11 cellular contexts compared by ENCODE assay signal in the genomic region with DNA sequence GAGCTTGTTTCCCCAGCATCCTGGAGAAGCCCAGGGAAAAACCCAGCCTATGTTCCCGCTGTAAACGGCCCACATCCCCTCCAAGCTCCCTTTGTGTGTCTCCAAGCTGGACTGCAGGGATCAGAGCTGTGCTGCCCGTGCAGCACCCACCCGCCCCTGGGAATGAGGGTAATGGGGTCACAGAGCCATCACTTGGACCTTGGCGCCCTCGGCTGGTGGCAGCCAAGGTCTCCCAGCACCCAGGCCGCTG. TPM values are rescaled to one million over a fixed set of nuclear protein-coding genes. Genes with fewer than 3 reads are reported as not detected.
DNase-seq lines count a peak whose midpoint lies in the region; ATAC-seq and TF ChIP-seq lines count a peak whose summit lies in the region.
"Had no signal": no experiment of that assay in that cellular context is flagged by ENCODE, and none has a peak within 500 bp of the region (broad histone marks: within the 10 kb centered on the region; RNA-seq: fewer than 3 reads in every experiment).

No MANE protein-coding gene starts in this region.

- H3K4me1 ChIP-seq in thyroid gland: peaks cover 0 to 4% of the 10 kb centered on the region in 2 donors

- WGBS in thyroid gland, 2 donors: 72% methylated on average over 5 of the region's 7 CpGs; no CpG with 5 or more reads in 1 of the 2 donors

- H3K4me3 ChIP-seq in thyroid gland (replicated peaks in 1 of 3): no peak overlapping the region

- no peak for TF ChIP-seq POLR2A in thyroid gland (IDR thresholded peaks at IDR 0.05)

- DNase-seq in activated T-cell treated with anti-CD3 and anti-CD28 coated beads, Interleukin-2, amount 50 U/mL, for 4 hours: no peak
- DNase-seq in activated T-cell treated with anti-CD3 and anti-CD28 coated beads for 4 hours (no peak), WTC11 (ENCODE audit: low spot score) (peak; percentile 44), thyroid gland (no peak), activated gamma-delta T cell (lab: John Stamatoyannopoulos, UW) (no peak)
- DNase-seq: kidney glomerular epithelial cell had no signal

- H3K36me3 Mint-ChIP-seq in activated T-cell treated with anti-CD3 and anti-CD28 coated beads, Interleukin-2, amount 50 U/mL, for 4 hours (ENCODE audit: insufficient read depth): peaks cover 1% of the 10 kb centered on the region
- H3K36me3 Mint-ChIP-seq in WTC11: no peaks in the 10 kb centered on the region

- no peak for ATAC-seq in activated T-cell treated with anti-CD3 and anti-CD28 coated beads, Interleukin-2, amount 50 U/mL, for 4 hours
- ATAC-seq in WTC11 (peak; percentile 42), HG03439 (IDR thresholded peaks at IDR 0.05; ENCODE audit: unreplicated experiment) (no peak), HG02885 (IDR thresholded peaks at IDR 0.05; ENCODE audit: poor library complexity, unreplicated experiment) (no peak)

- H3K4me3 Mint-ChIP-seq in activated T-cell treated with anti-CD3 and anti-CD28 coated beads, Interleukin-2, amount 50 U/mL, for 4 hours: peak overlapping the region; percentile 96
- H3K4me3 Mint-ChIP-seq in WTC11: no peak overlapping the region

- peaks cover 35% of the 10 kb centered on the region for H3K4me1 Mint-ChIP-seq in activated T-cell treated with anti-CD3 and anti-CD28 coated beads, Interleukin-2, amount 50 U/mL, for 4 hours (ENCODE audit: low read depth)
- H3K4me1 Mint-ChIP-seq in WTC11: peaks cover 17% of the 10 kb centered on the region

- H3K27me3 Mint-ChIP-seq in activated T-cell treated with anti-CD3 and anti-CD28 coated beads, Interleukin-2, amount 50 U/mL, for 4 hours (ENCODE audit: low read depth): no peaks in the 10 kb centered on the region
- H3K27me3 Mint-ChIP-seq in WTC11 (ENCODE audit: low read depth): peaks cover 2% of the 10 kb centered on the region

- H3K36me3 ChIP-seq in thyroid gland: no peaks in the 10 kb centered on the region

- no peaks in the 10 kb centered on the region for H3K9me3 Mint-ChIP-seq in activated T-cell treated with anti-CD3 and anti-CD28 coated beads, Interleukin-2, amount 50 U/mL, for 4 hours
- no peaks in the 10 kb centered on the region for H3K9me3 Mint-ChIP-seq in WTC11

- CTCF ChIA-PET in WTC11 (lab: Charles Lee): interaction anchor here (0.7 to 3.6 kb wide), 10 partner anchors 8 to 206 kb away, joined by 3 to 19 read pairs (median 6); a partner anchor contains a TSS

- no peaks in the 10 kb centered on the region for H3K9me3 ChIP-seq in thyroid gland

- intact Hi-C loops in thyroid gland (cut with DNase I): no loop called here

- no peak for TF ChIP-seq CTCF in WTC11 (IDR thresholded peaks at IDR 0.05)
- no peak for TF ChIP-seq CTCF in thyroid gland (IDR thresholded peaks at IDR 0.05)

- H3K27me3 ChIP-seq in layer of hippocampus (ENCODE audit: control insufficient read depth, insufficient read depth, low read length): no peaks in the 10 kb centered on the region
- H3K27me3 ChIP-seq in thyroid gland: no peaks in the 10 kb centered on the region

- no peak overlapping the region for H3K27ac Mint-ChIP-seq in WTC11

- POLR2A ChIA-PET in WTC11 (lab: Charles Lee): no interaction called here

- H3K27ac ChIP-seq in layer of hippocampus (ENCODE audit: low read depth, low read length): peak overlapping the region; percentile 78
- H3K27ac ChIP-seq in thyroid gland: peak overlapping the region in 2 of 3 donors; percentile 58 to 74

TF ChIP-seq in WTC11, 78 proteins besides CTCF, POLR2A, EP300 and RAD21 (continues in another document):
- TF ChIP-seq ZNF232 (CRISPR knock-in tag; IDR thresholded peaks at IDR 0.05) (no peak), RORB (CRISPR knock-in tag; IDR thresholded peaks at IDR 0.05) (no peak)
- TF ChIP-seq, protein P1, sequence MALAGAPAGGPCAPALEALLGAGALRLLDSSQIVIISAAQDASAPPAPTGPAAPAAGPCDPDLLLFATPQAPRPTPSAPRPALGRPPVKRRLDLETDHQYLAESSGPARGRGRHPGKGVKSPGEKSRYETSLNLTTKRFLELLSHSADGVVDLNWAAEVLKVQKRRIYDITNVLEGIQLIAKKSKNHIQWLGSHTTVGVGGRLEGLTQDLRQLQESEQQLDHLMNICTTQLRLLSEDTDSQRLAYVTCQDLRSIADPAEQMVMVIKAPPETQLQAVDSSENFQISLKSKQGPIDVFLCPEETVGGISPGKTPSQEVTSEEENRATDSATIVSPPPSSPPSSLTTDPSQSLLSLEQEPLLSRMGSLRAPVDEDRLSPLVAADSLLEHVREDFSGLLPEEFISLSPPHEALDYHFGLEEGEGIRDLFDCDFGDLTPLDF (CRISPR knock-in tag; IDR thresholded peaks at IDR 0.05): no peak
- TF ChIP-seq, protein P2, sequence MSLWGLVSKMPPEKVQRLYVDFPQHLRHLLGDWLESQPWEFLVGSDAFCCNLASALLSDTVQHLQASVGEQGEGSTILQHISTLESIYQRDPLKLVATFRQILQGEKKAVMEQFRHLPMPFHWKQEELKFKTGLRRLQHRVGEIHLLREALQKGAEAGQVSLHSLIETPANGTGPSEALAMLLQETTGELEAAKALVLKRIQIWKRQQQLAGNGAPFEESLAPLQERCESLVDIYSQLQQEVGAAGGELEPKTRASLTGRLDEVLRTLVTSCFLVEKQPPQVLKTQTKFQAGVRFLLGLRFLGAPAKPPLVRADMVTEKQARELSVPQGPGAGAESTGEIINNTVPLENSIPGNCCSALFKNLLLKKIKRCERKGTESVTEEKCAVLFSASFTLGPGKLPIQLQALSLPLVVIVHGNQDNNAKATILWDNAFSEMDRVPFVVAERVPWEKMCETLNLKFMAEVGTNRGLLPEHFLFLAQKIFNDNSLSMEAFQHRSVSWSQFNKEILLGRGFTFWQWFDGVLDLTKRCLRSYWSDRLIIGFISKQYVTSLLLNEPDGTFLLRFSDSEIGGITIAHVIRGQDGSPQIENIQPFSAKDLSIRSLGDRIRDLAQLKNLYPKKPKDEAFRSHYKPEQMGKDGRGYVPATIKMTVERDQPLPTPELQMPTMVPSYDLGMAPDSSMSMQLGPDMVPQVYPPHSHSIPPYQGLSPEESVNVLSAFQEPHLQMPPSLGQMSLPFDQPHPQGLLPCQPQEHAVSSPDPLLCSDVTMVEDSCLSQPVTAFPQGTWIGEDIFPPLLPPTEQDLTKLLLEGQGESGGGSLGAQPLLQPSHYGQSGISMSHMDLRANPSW (CRISPR knock-in tag; conservative IDR thresholded peaks at IDR 0.05; ENCODE audit: low read depth): no peak
- TF ChIP-seq, protein P3, sequence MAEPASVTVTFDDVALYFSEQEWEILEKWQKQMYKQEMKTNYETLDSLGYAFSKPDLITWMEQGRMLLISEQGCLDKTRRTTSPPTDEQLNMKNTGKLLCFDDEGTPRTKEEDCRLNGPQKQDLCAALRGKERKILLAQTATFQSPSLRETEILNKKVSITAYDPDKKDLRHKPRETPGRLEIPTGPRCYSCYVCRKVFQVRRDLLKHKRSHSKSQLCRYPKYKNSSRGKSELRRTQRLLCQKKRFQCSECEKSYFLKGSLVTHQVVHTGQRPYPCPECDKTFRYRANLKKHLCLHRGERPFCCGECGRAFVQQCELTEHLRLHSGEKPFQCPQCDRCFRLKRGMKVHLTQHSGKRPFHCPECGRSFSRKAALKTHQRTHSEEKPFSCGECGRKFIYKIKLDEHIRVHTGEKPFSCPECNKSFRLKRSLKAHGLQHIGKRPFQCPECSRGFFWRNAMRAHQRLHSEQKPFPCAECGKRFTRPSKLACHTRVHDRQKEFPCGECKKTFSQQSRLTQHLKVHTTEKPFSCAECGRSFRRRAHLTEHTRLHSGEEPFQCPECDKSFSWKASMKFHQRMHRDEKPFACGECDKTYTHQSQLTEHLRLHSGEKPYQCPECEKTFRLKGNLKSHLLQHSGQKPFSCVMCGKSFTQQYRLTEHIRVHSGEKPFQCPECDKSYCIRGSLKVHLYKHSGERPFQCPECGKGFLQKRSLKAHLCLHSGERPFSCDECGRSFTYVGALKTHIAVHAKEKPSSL (CRISPR knock-in tag; conservative IDR thresholded peaks at IDR 0.05): no peak
- TF ChIP-seq, protein P4, sequence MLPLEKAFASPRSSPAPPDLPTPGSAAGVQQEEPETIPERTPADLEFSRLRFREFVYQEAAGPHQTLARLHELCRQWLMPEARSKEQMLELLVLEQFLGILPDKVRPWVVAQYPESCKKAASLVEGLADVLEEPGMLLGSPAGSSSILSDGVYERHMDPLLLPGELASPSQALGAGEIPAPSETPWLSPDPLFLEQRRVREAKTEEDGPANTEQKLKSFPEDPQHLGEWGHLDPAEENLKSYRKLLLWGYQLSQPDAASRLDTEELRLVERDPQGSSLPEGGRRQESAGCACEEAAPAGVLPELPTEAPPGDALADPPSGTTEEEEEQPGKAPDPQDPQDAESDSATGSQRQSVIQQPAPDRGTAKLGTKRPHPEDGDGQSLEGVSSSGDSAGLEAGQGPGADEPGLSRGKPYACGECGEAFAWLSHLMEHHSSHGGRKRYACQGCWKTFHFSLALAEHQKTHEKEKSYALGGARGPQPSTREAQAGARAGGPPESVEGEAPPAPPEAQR (CRISPR knock-in tag; IDR thresholded peaks at IDR 0.05): no peak

RNA-seq across cellular contexts. Expression of a gene that starts 0.7 kb away (rescaled TPM):
- 10 to 100 TPM; 31.2 to 35.5 (median 31.7) TPM for total RNA-seq in activated T-cell treated with anti-CD3 and anti-CD28 coated beads, Interleukin-2, amount 50 U/mL, for 4 hours
- total RNA-seq in WTC11 (2021): 17.2 to 23.7 TPM (median 22.3 TPM) in 3 replicates
- 10 to 100 TPM in 2 of 4 donors, 1 to 10 TPM in 2; 7.1 to 13.4 (median 10.5) TPM for total RNA-seq in thyroid gland

RNA-seq across cellular contexts. Expression of a gene that starts 27.0 kb away (rescaled TPM):
- not detected for total RNA-seq in activated T-cell treated with anti-CD3 and anti-CD28 coated beads, Interleukin-2, amount 50 U/mL, for 4 hours
- total RNA-seq in WTC11 (2021): not detected in 3 replicates
- not detected for total RNA-seq in thyroid gland
- total RNA-seq: LHCN-M2, RPMI7951 had no signal

RNA-seq across cellular contexts. Expression of a gene that starts 46.4 kb away (rescaled TPM):
- total RNA-seq in activated T-cell treated with anti-CD3 and anti-CD28 coated beads, Interleukin-2, amount 50 U/mL, for 4 hours: under 1 TPM; 0.11 to 0.94 (median 0.37) TPM
- 4.5 to 6.6 TPM (median 5.4 TPM) in 3 replicates for total RNA-seq in WTC11 (2021)
- 1 to 10 TPM in 1 of 4 donors, under 1 TPM in 1, not detected in 2; 0.11 to 2.1 TPM for total RNA-seq in thyroid gland
